Comparison of ENCODE assay signal across 10 cellular contexts in genomic region chr17:35892091-35892637, GRCh38. TPM values are rescaled to one million over a fixed set of nuclear protein-coding genes. Genes with fewer than 3 reads are reported as not detected.
A peak's percentile ranks its signal among the peaks of the same experiment; 100 is the strongest.
DNase-seq lines count a peak whose midpoint lies in the region; ATAC-seq and TF ChIP-seq lines count a peak whose summit lies in the region.
"Had no signal": no experiment of that assay in that cellular context is flagged by ENCODE, and none has a peak within 500 bp of the region (broad histone marks: within the 10 kb centered on the region; RNA-seq: fewer than 3 reads in every experiment).

No MANE protein-coding gene starts in this region.

- H3K27me3 Mint-ChIP-seq in GM23338 (ENCODE audit: insufficient read depth, low read depth, poor library complexity) = no peaks in the 10 kb centered on the region

- H3K4me3 ChIP-seq in GM23338 = no peak overlapping the region
- H3K4me3 ChIP-seq in choroid plexus epithelial cell (ENCODE audit: low read depth, low read length) = no peak overlapping the region

- no peaks in the 10 kb centered on the region; the same call in 1 of the 2 replicates for H3K4me1 ChIP-seq in GM23338 (ENCODE audit: insufficient read depth)

- no peaks in the 10 kb centered on the region for H3K27me3 ChIP-seq in GM23338 (ENCODE audit: insufficient read depth)

- TF ChIP-seq CTCF in GM23338 (conservative IDR thresholded peaks at IDR 0.05; ENCODE audit: low read depth in 2 of 2) (no peak), choroid plexus epithelial cell (conservative IDR thresholded peaks at IDR 0.05; ENCODE audit: low read depth, low read length) (no peak)

- H3K27ac ChIP-seq in GM23338 (ENCODE audit: low read depth) = no peak overlapping the region

- no peaks in the 10 kb centered on the region for H3K36me3 Mint-ChIP-seq in GM23338 (ENCODE audit: low read depth)

- H3K9me2 ChIP-seq in GM23338 (ENCODE audit: insufficient read depth) = no peaks in the 10 kb centered on the region

- no peak overlapping the region for H3K4me3 Mint-ChIP-seq in GM23338

- no peaks in the 10 kb centered on the region for H3K9me3 Mint-ChIP-seq in GM23338

- ATAC-seq in GM23338 = no peak

- no peaks in the 10 kb centered on the region for H4K20me1 ChIP-seq in GM23338 (replicated peaks; ENCODE audit: insufficient read depth)

- H3K4me2 ChIP-seq in GM23338 = no peak overlapping the region

- no peaks in the 10 kb centered on the region for H3K36me3 ChIP-seq in GM23338 (ENCODE audit: insufficient read depth)

- H2AFZ ChIP-seq in GM23338 = peak overlapping the region; percentile 76; the same call in 1 of the 2 replicates

- no peaks in the 10 kb centered on the region for H3K79me2 ChIP-seq in GM23338 (replicated peaks; ENCODE audit: insufficient read depth)

- no peaks in the 10 kb centered on the region for H3F3A ChIP-seq in GM23338 (replicated peaks; ENCODE audit: low read depth)

- no peak overlapping the region for H3K27ac Mint-ChIP-seq in GM23338

- DNase-seq in GM23338 (ENCODE audit: low spot score) (peak; percentile 2), choroid plexus epithelial cell (ENCODE audit: low read depth) (peak; percentile 43), HCEC 1CT (no peak), DMS53 treated with DMSO at 0.1 percent for 48 hours (lab: John Stamatoyannopoulos, UW; ENCODE audit: unreplicated experiment) (no peak), NCI-H2029 (lab: John Stamatoyannopoulos, UW) (no peak), NCI-H1417 (lab: John Stamatoyannopoulos, UW) (no peak)
- DNase-seq in activated CD4-positive, alpha-beta T cell treated with anti-CD3 and anti-CD28 coated beads for 4 hours = peak; percentile 49 to 63
- peak; percentile 54 for DNase-seq in stimulated activated CD4-positive, alpha-beta T cell treated with anti-CD3 and anti-CD28 coated beads, Interleukin-1b, Interleukin-23, amount 100 ng/mL, for 48 hours
- DNase-seq: mesendoderm had no signal

- H3K4me1 Mint-ChIP-seq in GM23338 = peaks cover 18% of the 10 kb centered on the region

TF ChIP-seq in GM23338, 12 proteins besides CTCF, POLR2A, EP300 and RAD21 (continues in another document):
- TF ChIP-seq POLR2AphosphoS5 (IDR thresholded peaks at IDR 0.05; ENCODE audit: low read depth) (no peak), ZNF462 (CRISPR knock-in tag; IDR thresholded peaks at IDR 0.05) (no peak), REST (IDR thresholded peaks at IDR 0.05; ENCODE audit: unreplicated experiment) (no peak), NANOG (IDR thresholded peaks at IDR 0.05; ENCODE audit: borderline replicate concordance) (no peak), JUNB (IDR thresholded peaks at IDR 0.05; ENCODE audit: unreplicated experiment) (no peak), STAT1 (IDR thresholded peaks at IDR 0.05; ENCODE audit: unreplicated experiment) (no peak), ETS1 (IDR thresholded peaks at IDR 0.05) (no peak), EZH2phosphoT487 (IDR thresholded peaks at IDR 0.05; ENCODE audit: unreplicated experiment) (no peak)

RNA-seq across cellular contexts. Expression of gene CCL5, which starts 12.0 kb away (rescaled TPM):
- total RNA-seq in GM23338 (2014; rRNA removed; shearing (Covaris generic)) = not detected in 2 replicates
- not detected in 2 replicates for polyA plus RNA-seq in GM23338 (2016; fragmentation: Nextera tagmentation; extraction: Ambion mirVana)
- total RNA-seq: NCI-H460 had no signal

RNA-seq across cellular contexts. Expression of gene HEATR9, which starts 23.5 kb away (rescaled TPM):
- not detected in 2 replicates for total RNA-seq in GM23338 (2014; rRNA removed; shearing (Covaris generic))
- polyA plus RNA-seq in GM23338 (2016; fragmentation: Nextera tagmentation; extraction: Ambion mirVana) = not detected in 2 replicates
- total RNA-seq: NCI-H460 had no signal

RNA-seq across cellular contexts. Expression of gene RDM1, which starts 38.4 kb away (rescaled TPM):
- total RNA-seq in GM23338 (2014; rRNA removed; shearing (Covaris generic)) = 3.9 and 5.2 TPM in 2 replicates
- 7.3 and 8.8 TPM in 2 replicates for polyA plus RNA-seq in GM23338 (2016; fragmentation: Nextera tagmentation; extraction: Ambion mirVana)

RNA-seq across cellular contexts. Expression of gene LYZL6, which starts 51.3 kb away (rescaled TPM):
- not detected in 2 replicates for total RNA-seq in GM23338 (2014; rRNA removed; shearing (Covaris generic))
- not detected in 2 replicates for polyA plus RNA-seq in GM23338 (2016; fragmentation: Nextera tagmentation; extraction: Ambion mirVana)
- total RNA-seq: NCI-H460 had no signal

Comparison
In these comparisons a context has a peak if more than half of its experiments do, and no peak if none do; other contexts are left out.
1. DNase-seq: peak in GM23338 (single experiment), activated CD4-positive, alpha-beta T cell treated with anti-CD3 and anti-CD28 coated beads for 4 hours (2 of 2), choroid plexus epithelial cell (single experiment) and stimulated activated CD4-positive, alpha-beta T cell treated with anti-CD3 and anti-CD28 coated beads, Interleukin-1b, Interleukin-23, amount 100 ng/mL, for 48 hours (single experiment); none in HCEC 1CT (single experiment), DMS53 treated with DMSO at 0.1 percent for 48 hours (single experiment), NCI-H2029 (single experiment) and NCI-H1417 (0 of 3).